ENCODE assay signal across 11 cellular contexts in the genomic region with DNA sequence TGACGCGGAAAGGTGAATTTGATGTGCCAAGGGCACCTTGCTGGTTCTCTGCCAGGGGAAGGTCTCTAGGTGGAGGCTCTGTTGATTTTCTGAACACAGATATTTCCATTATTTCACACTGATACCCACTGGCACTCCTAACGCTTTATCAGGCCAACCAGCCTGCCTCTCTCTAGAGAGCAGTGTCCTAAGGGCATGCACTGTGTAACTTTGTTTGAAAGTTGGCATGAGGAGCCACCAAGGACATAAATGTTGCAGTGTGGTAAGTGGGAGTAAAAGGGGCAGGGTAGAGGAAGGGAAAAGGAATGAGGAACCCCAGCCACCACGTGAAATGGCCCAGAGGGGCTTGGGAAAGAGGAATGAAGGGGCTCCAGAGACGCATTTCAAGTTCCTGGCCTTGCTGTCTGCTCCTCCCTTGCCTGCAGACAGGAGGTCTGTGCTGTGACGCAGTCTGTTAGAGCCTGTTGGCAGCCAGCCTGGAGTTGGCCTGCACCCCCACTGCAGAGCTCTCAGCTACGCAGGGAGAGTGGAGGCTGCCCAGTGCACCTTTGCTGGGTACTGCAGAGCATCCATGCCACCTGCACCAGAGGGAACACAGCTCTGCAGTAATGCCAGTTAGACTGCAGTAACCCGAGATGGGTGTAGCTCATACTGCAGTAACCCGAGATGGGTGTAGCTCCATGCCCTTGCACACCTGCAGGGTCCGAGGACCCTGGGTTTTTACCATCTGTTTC.
DNase-seq lines count a peak whose midpoint lies in the region.
"Had no signal": no experiment of that assay in that cellular context is flagged by ENCODE, and none has a peak within 500 bp of the region (broad histone marks: within the 10 kb centered on the region; RNA-seq: fewer than 3 reads in every experiment).

No MANE protein-coding gene starts in this region.

- no peak overlapping the region for H3K27ac Mint-ChIP-seq in activated T-helper 1 cell treated with anti-CD3 and anti-CD28 coated beads, Interleukin-12 subunit alpha, Interleukin-12 subunit beta, Interleukin-2, Interleukin-4 antibody, amounts not matched to agents 30 ng/mL and 10 ng/mL and 1 ng/mL, durations not matched to agents 14 hours and 24 hours and 36 hours
- H3K27ac Mint-ChIP-seq: activated naive CD4-positive, alpha-beta T cell treated with anti-CD3 and anti-CD28 coated beads, Interleukin-2, amount 50 U/mL, for 24 hours had no signal

- no peaks in the 10 kb centered on the region for H3K9me3 Mint-ChIP-seq in activated T-helper 1 cell treated with anti-CD3 and anti-CD28 coated beads, Interleukin-12 subunit alpha, Interleukin-12 subunit beta, Interleukin-2, Interleukin-4 antibody, amounts not matched to agents 30 ng/mL and 10 ng/mL and 1 ng/mL, durations not matched to agents 14 hours and 24 hours and 36 hours
- H3K9me3 Mint-ChIP-seq: activated naive CD4-positive, alpha-beta T cell treated with anti-CD3 and anti-CD28 coated beads, Interleukin-2, amount 50 U/mL, for 24 hours had no signal

- no peaks in the 10 kb centered on the region for H3K4me1 Mint-ChIP-seq in activated T-helper 1 cell treated with anti-CD3 and anti-CD28 coated beads, Interleukin-12 subunit alpha, Interleukin-12 subunit beta, Interleukin-2, Interleukin-4 antibody, amounts not matched to agents 30 ng/mL and 10 ng/mL and 1 ng/mL, durations not matched to agents 14 hours and 24 hours and 36 hours (ENCODE audit: low read depth)
- H3K4me1 Mint-ChIP-seq: activated naive CD4-positive, alpha-beta T cell treated with anti-CD3 and anti-CD28 coated beads, Interleukin-2, amount 50 U/mL, for 24 hours had no signal

- H3K27me3 Mint-ChIP-seq in activated T-helper 1 cell treated with anti-CD3 and anti-CD28 coated beads, Interleukin-12 subunit alpha, Interleukin-12 subunit beta, Interleukin-2, Interleukin-4 antibody, amounts not matched to agents 30 ng/mL and 10 ng/mL and 1 ng/mL, durations not matched to agents 14 hours and 24 hours and 36 hours (ENCODE audit: insufficient read depth): no peaks in the 10 kb centered on the region

- H3K36me3 Mint-ChIP-seq in activated T-helper 1 cell treated with anti-CD3 and anti-CD28 coated beads, Interleukin-12 subunit alpha, Interleukin-12 subunit beta, Interleukin-2, Interleukin-4 antibody, amounts not matched to agents 30 ng/mL and 10 ng/mL and 1 ng/mL, durations not matched to agents 14 hours and 24 hours and 36 hours (ENCODE audit: low read depth): no peaks in the 10 kb centered on the region
- H3K36me3 Mint-ChIP-seq: activated naive CD4-positive, alpha-beta T cell treated with anti-CD3 and anti-CD28 coated beads, Interleukin-2, amount 50 U/mL, for 24 hours had no signal

- no peak overlapping the region for H3K4me3 Mint-ChIP-seq in activated T-helper 1 cell treated with anti-CD3 and anti-CD28 coated beads, Interleukin-12 subunit alpha, Interleukin-12 subunit beta, Interleukin-2, Interleukin-4 antibody, amounts not matched to agents 30 ng/mL and 10 ng/mL and 1 ng/mL, durations not matched to agents 14 hours and 24 hours and 36 hours
- H3K4me3 Mint-ChIP-seq: activated naive CD4-positive, alpha-beta T cell treated with anti-CD3 and anti-CD28 coated beads, Interleukin-2, amount 50 U/mL, for 24 hours had no signal

- DNase-seq in AG08395 (ENCODE audit: low spot score) (peak; percentile 78), NCI-H2107 (lab: John Stamatoyannopoulos, UW) (peak; percentile 64), cerebellar cortex (ENCODE audit: low spot score) (peak; percentile 97), left kidney (ENCODE audit: low read depth, low spot score) (peak; percentile 56), NCI-H2227 treated with DMSO at 0.1 percent for 48 hours (lab: John Stamatoyannopoulos, UW) (no peak), GM03348 (ENCODE audit: low spot score) (no peak)
- DNase-seq in activated T-helper 1 cell treated with anti-CD3 and anti-CD28 coated beads, Interleukin-12 subunit alpha, Interleukin-12 subunit beta, Interleukin-2, Interleukin-4 antibody, amounts not matched to agents 30 ng/mL and 10 ng/mL and 1 ng/mL, durations not matched to agents 14 hours and 24 hours and 36 hours (ENCODE audit: low spot score): no peak
- DNase-seq in stimulated activated CD4-positive, alpha-beta T cell treated with anti-CD3 and anti-CD28 coated beads, Interleukin-1b, Interleukin-23, amount 100 ng/mL, for 48 hours: no peak
- DNase-seq: AML-193; stimulated activated naive CD4-positive, alpha-beta T cell had no signal

- intact Hi-C loops in activated T-helper 1 cell treated with anti-CD3 and anti-CD28 coated beads, Interleukin-12 subunit alpha, Interleukin-12 subunit beta, Interleukin-2, Interleukin-4 antibody, amounts not matched to agents 30 ng/mL and 10 ng/mL and 1 ng/mL, durations not matched to agents 14 hours and 24 hours and 36 hours (cut with micrococcal nuclease): no loop called here

Comparison
In these comparisons a context has a peak if more than half of its experiments do, and no peak if none do; other contexts are left out.
1. DNase-seq: peak in AG08395 (single experiment), NCI-H2107 (single experiment), cerebellar cortex (single experiment) and left kidney (single experiment); none in activated T-helper 1 cell treated with anti-CD3 and anti-CD28 coated beads, Interleukin-12 subunit alpha, Interleukin-12 subunit beta, Interleukin-2, Interleukin-4 antibody, amounts not matched to agents 30 ng/mL and 10 ng/mL and 1 ng/mL, durations not matched to agents 14 hours and 24 hours and 36 hours (single experiment), NCI-H2227 treated with DMSO at 0.1 percent for 48 hours (single experiment), stimulated activated CD4-positive, alpha-beta T cell treated with anti-CD3 and anti-CD28 coated beads, Interleukin-1b, Interleukin-23, amount 100 ng/mL, for 48 hours (single experiment) and GM03348 (single experiment).